15 cellular contexts compared by ENCODE assay signal in the genomic region with DNA sequence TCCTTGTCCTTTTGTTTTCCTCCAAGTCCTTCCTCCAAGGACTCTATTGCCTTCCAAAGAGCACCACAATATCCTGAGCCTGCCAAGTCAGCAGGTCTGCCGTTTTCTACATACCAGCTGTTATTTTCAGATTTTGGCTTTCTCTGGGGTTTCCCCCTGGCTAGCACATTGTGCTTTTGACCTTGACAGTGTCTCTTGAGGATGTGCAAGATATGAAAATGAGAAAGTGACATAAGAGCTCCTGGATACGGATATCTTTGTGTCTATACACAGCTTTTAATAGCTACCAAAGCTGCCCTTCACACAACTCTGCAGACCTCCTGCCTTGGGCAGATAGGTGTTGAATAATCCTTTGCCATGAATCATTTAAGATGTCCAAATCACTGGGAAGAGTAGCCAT.
A peak's percentile ranks its signal among the peaks of the same experiment; 100 is the strongest.
DNase-seq lines count a peak whose midpoint lies in the region; ATAC-seq and TF ChIP-seq lines count a peak whose summit lies in the region.
"Had no signal": no experiment of that assay in that cellular context is flagged by ENCODE, and none has a peak within 500 bp of the region (broad histone marks: within the 10 kb centered on the region; RNA-seq: fewer than 3 reads in every experiment).

No MANE protein-coding gene starts in this region.

- ATAC-seq in GM18867 (IDR thresholded peaks at IDR 0.05; ENCODE audit: unreplicated experiment) (peak; percentile 88), GM21515 (IDR thresholded peaks at IDR 0.05; ENCODE audit: unreplicated experiment) (peak; percentile 85), HG03039 (IDR thresholded peaks at IDR 0.05; ENCODE audit: unreplicated experiment) (peak; percentile 89), HG03196 (IDR thresholded peaks at IDR 0.05; ENCODE audit: unreplicated experiment) (no peak)
- ATAC-seq: gastrocnemius medialis had no signal

- no peaks in the 10 kb centered on the region for H3K27me3 Mint-ChIP-seq in endothelial cell (ENCODE audit: unreplicated experiment)
- H3K27me3 Mint-ChIP-seq in activated T-cell treated with anti-CD3 and anti-CD28 coated beads, Interleukin-2, amount 50 U/mL, for 24 hours: peaks cover 7% of the 10 kb centered on the region

- no peaks in the 10 kb centered on the region for H3K9me3 Mint-ChIP-seq in endothelial cell (ENCODE audit: unreplicated experiment)
- H3K9me3 Mint-ChIP-seq in activated T-cell treated with anti-CD3 and anti-CD28 coated beads, Interleukin-2, amount 50 U/mL, for 24 hours: no peaks in the 10 kb centered on the region

- TF ChIP-seq CTCF in endothelial cell (IDR thresholded peaks at IDR 0.05; ENCODE audit: unreplicated experiment): no peak

- no peak overlapping the region for H3K27ac Mint-ChIP-seq in endothelial cell (ENCODE audit: unreplicated experiment)
- H3K27ac Mint-ChIP-seq in activated T-cell treated with anti-CD3 and anti-CD28 coated beads, Interleukin-2, amount 50 U/mL, for 24 hours: no peak overlapping the region

- H3K4me3 Mint-ChIP-seq in endothelial cell (ENCODE audit: unreplicated experiment): peak overlapping the region; percentile 18
- no peak overlapping the region for H3K4me3 Mint-ChIP-seq in activated T-cell treated with anti-CD3 and anti-CD28 coated beads, Interleukin-2, amount 50 U/mL, for 24 hours

- peaks cover 11% of the 10 kb centered on the region for H3K4me1 Mint-ChIP-seq in endothelial cell (ENCODE audit: unreplicated experiment)
- no peaks in the 10 kb centered on the region for H3K4me1 Mint-ChIP-seq in activated T-cell treated with anti-CD3 and anti-CD28 coated beads, Interleukin-2, amount 50 U/mL, for 24 hours (ENCODE audit: low read depth)

- DNase-seq in endothelial cell (ENCODE audit: low spot score) (no peak), SW 1271 (lab: John Stamatoyannopoulos, UW) (no peak), superior temporal gyrus (ENCODE audit: extremely low spot score) (no peak)
- DNase-seq in activated T-cell treated with anti-CD3 and anti-CD28 coated beads, Interleukin-2, amount 50 U/mL, for 24 hours: no peak
- DNase-seq: activated T-cell treated with anti-CD3 and anti-CD28 coated beads for 4 hours, dorsolateral prefrontal cortex, gastrocnemius medialis, NCI-H1105, retina, SJCRH30, WERI-Rb-1 had no signal

- H3K36me3 Mint-ChIP-seq in endothelial cell (ENCODE audit: low read depth, unreplicated experiment): no peaks in the 10 kb centered on the region
- H3K36me3 Mint-ChIP-seq in activated T-cell treated with anti-CD3 and anti-CD28 coated beads, Interleukin-2, amount 50 U/mL, for 24 hours (ENCODE audit: low read depth): no peaks in the 10 kb centered on the region
